8 cellular contexts compared by ENCODE assay signal in the genomic region with DNA sequence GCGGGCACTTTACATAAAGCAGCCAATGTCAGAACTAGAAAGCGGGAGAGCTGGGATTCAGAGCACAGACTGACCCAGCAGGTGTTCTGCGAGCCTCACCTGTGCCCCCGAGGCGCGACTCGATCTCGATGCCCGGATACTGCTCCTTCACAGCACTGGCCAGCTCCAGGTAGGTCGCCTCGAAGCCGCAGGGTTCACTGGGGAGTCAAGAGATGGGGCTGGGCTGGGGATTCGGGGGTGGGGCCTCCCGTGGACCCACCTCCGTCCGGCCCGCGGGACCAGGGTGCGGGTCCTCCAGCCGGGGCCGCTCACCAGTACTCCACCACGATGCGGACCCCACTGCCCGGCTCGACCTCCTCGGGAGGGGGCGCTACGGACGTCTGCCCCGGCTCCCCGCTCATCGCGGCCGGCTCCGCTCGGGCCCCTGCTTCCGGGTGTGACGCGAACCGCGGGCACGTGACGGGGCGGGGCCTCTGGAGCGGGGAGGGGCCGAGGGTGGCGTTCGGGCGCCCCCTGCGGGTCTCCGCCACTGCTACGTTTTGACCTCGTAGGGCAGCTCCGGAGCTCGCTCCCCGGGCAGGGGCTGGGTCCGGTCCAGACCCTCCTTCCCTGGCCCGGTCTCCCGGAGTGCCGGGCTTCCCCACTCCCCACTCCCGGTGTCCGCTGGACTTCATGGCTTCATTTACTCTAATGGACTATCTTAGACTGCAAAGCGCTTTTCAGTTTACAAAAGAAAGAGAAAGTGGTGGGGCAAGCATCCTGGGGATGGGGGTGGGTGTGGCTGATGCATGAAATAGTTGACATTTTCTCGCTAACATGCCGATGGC. TPM values are rescaled to one million over a fixed set of nuclear protein-coding genes. Genes with fewer than 3 reads are reported as not detected.
DNase-seq lines count a peak whose midpoint lies in the region; ATAC-seq and TF ChIP-seq lines count a peak whose summit lies in the region.

A gene with protein sequence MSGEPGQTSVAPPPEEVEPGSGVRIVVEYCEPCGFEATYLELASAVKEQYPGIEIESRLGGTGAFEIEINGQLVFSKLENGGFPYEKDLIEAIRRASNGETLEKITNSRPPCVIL (minus strand): TSS at position 438 of the 827 bp plus-strand sequence. CDS start 37 bp downstream, at position 401.

- peak; percentile 45 for DNase-seq in AG04450 (ENCODE audit: low read depth, low spot score)
- DNase-seq in NCI-H2227 treated with DMSO at 0.1 percent for 48 hours (lab: John Stamatoyannopoulos, UW): peak; percentile 77
- peak; percentile 90 to 95 (median 93) for DNase-seq in activated CD4-positive, CD25-positive, alpha-beta regulatory T cell (lab: John Stamatoyannopoulos, UW)
- DNase-seq in caudate nucleus (lab: John Stamatoyannopoulos, UW): peak; percentile 21 to 94 (median 84)
- DNase-seq in islet precursor cell: peak; percentile 96
- peak; percentile 88 to 97 (median 91) for DNase-seq in stimulated activated CD4-positive, alpha-beta T cell treated with anti-CD3 and anti-CD28 coated beads, Interleukin-12 subunit alpha, Interleukin-12 subunit beta, amount 100 ng/mL, for 48 hours (ENCODE audit: low read depth in 2 of 3, low spot score in 1 of 3)

- CTCF ChIA-PET in AG04450 (lab: Charles Lee): interaction anchor here (0.6 to 3.1 kb wide), 21 partner anchors 9 to 250 kb away, joined by 3 to 20 read pairs (median 5); partner anchors contain the start of genes ERBB2 and PGAP3

- H3K9me3 ChIP-seq in AG04450 (ENCODE audit: control insufficient read depth, insufficient read depth, low read length): no peaks in the 10 kb centered on the region; the same call in 1 of the 2 replicates

- TF ChIP-seq CTCF in AG04450 (IDR thresholded peaks at IDR 0.05; ENCODE audit: low read depth, low read length): peak; percentile 76

- H3K27ac ChIP-seq in AG04450 (ENCODE audit: low read depth, low read length) (peak within 1 kb of the TSS; percentile 31), caudate nucleus (ENCODE audit: low read depth, low read length) (peak within 1 kb of the TSS; percentile 74)

- H3K4me3 ChIP-seq in AG04450 (ENCODE audit: low read depth, low read length): peak within 1 kb of the TSS; percentile 86

- ATAC-seq in GM18868 (IDR thresholded peaks at IDR 0.05; ENCODE audit: unreplicated experiment) (peak; percentile 85), HG03108 (IDR thresholded peaks at IDR 0.05; ENCODE audit: unreplicated experiment) (peak; percentile 91)

- no peaks in the 10 kb centered on the region for H3K27me3 ChIP-seq in AG04450 (ENCODE audit: control insufficient read depth, insufficient read depth, low read length)

- POLR2A ChIA-PET in AG04450 (lab: Yijun Ruan, JAX): interaction anchor here (0.6 to 1.9 kb wide), 11 partner anchors 12 to 508 kb away, joined by 3 to 9 read pairs (median 5); partner anchors contain the start of genes ERBB2, PGAP3 and PSMD3

RNA-seq across cellular contexts. Expression of the gene that starts here (rescaled TPM):
- 31.9 and 45.4 TPM in 2 replicates for polyA plus RNA-seq in AG04450 (2011; rRNA removed)
- 13.2 and 17.8 TPM in 2 replicates for polyA minus RNA-seq in AG04450 (2011; rRNA and poly(A)+ RNA removed)

Comparison
In these comparisons a context has a peak if more than half of its experiments do, and no peak if none do; other contexts are left out.
1. Peak in every context shown above with its lines: DNase-seq, ATAC-seq, H3K4me3 ChIP-seq and H3K27ac ChIP-seq.
2. DNase-seq: peak in every context shown above with its lines; median percentile 96 in islet precursor cell; 93 in activated CD4-positive, CD25-positive, alpha-beta regulatory T cell; 91 in stimulated activated CD4-positive, alpha-beta T cell treated with anti-CD3 and anti-CD28 coated beads, Interleukin-12 subunit alpha, Interleukin-12 subunit beta, amount 100 ng/mL, for 48 hours; 84 in caudate nucleus; 77 in NCI-H2227 treated with DMSO at 0.1 percent for 48 hours; 45 in AG04450.